Comparison of ENCODE assay signal across 10 cellular contexts in genomic region chr7:18357691-18358090, GRCh38.
DNase-seq lines count a peak whose midpoint lies in the region; ATAC-seq, FAIRE-seq and TF ChIP-seq lines count a peak whose summit lies in the region.
"Had no signal": no experiment of that assay in that cellular context is flagged by ENCODE, and none has a peak within 500 bp of the region (broad histone marks: within the 10 kb centered on the region; RNA-seq: fewer than 3 reads in every experiment).

No MANE protein-coding gene starts in this region.

- H3K9me3 ChIP-seq in DND-41 (ENCODE audit: insufficient read depth, low read length, severe bottlenecking), result no peaks in the 10 kb centered on the region
- no peaks in the 10 kb centered on the region for H3K9me3 ChIP-seq in spleen
- H3K9me3 ChIP-seq: right atrium auricular region had no signal

- no peaks in the 10 kb centered on the region; the same call in 1 of the 2 replicates for H3K4me1 ChIP-seq in DND-41 (ENCODE audit: insufficient read depth, low read length)
- peaks cover 5 to 45% (median 18%) of the 10 kb centered on the region in 6 donors for H3K4me1 ChIP-seq in spleen
- H3K4me1 ChIP-seq: right atrium auricular region had no signal

- intact Hi-C loops in spleen (cut with DNase I; ENCODE audit: low total_unique reads), result loop anchor here (10.0 kb wide), 1 partner anchor 307 kb away; no protein-coding TSS in a partner anchor

- no peak overlapping the region for H3K9ac ChIP-seq in DND-41 (ENCODE audit: low read depth, low read length)

- H3K36me3 ChIP-seq in DND-41 (ENCODE audit: insufficient read depth, low read length) (no peaks in the 10 kb centered on the region), spleen (no peaks in the 10 kb centered on the region)
- H3K36me3 ChIP-seq: right atrium auricular region had no signal

- TF ChIP-seq CTCF in DND-41 (IDR thresholded peaks at IDR 0.05; ENCODE audit: borderline replicate concordance, extremely low read depth, low read length, poor library complexity, severe bottlenecking) (no peak), spleen (IDR thresholded peaks at IDR 0.05 in 8 of 11, conservative IDR thresholded peaks at IDR 0.05 in 3 of 11) (peak in 1 of 11 experiments; percentile 6)

- no peaks in the 10 kb centered on the region for H3K36me3 Mint-ChIP-seq in activated naive CD8-positive, alpha-beta T cell treated with anti-CD3 and anti-CD28 coated beads, Interleukin-2, amount 50 U/mL, for 24 hours (ENCODE audit: low read depth)

- H3K4me3 Mint-ChIP-seq in activated naive CD8-positive, alpha-beta T cell treated with anti-CD3 and anti-CD28 coated beads, Interleukin-2, amount 50 U/mL, for 24 hours, result no peak overlapping the region

- DNase-seq in DND-41 (no peak), H54 (ENCODE audit: insufficient read length, low spot score) (peak; percentile 38), RKO (ENCODE audit: low spot score) (peak; percentile 58), iris pigment epithelial cell (ENCODE audit: low read depth) (peak; percentile 16), erythroblast (lab: John Stamatoyannopoulos, UW) (no peak), spleen (no peak)
- no peak for DNase-seq in activated naive CD8-positive, alpha-beta T cell treated with anti-CD3 and anti-CD28 coated beads, Interleukin-2, amount 50 U/mL, for 24 hours

- no peak overlapping the region for H3K27ac Mint-ChIP-seq in activated naive CD8-positive, alpha-beta T cell treated with anti-CD3 and anti-CD28 coated beads, Interleukin-2, amount 50 U/mL, for 24 hours

- H3K4me2 ChIP-seq in DND-41 (ENCODE audit: insufficient read depth, low read length), result no peak overlapping the region

- H3K27me3 ChIP-seq in DND-41 (ENCODE audit: insufficient read depth, low read length, poor library complexity), result no peaks in the 10 kb centered on the region
- H3K27me3 ChIP-seq in spleen (replicated peaks in 1 of 7), result no peaks in the 10 kb centered on the region
- H3K27me3 ChIP-seq: right atrium auricular region had no signal

- FAIRE-seq in H54 (lab: Jason Lieb, UNC), result peak; percentile 95
- FAIRE-seq: colon had no signal

- no peaks in the 10 kb centered on the region for H3K9me3 Mint-ChIP-seq in activated naive CD8-positive, alpha-beta T cell treated with anti-CD3 and anti-CD28 coated beads, Interleukin-2, amount 50 U/mL, for 24 hours

- 90 to 100% (median 95%) methylated on average over 1 of the region's 1 CpG for WGBS in spleen, 5 donors

- no peaks in the 10 kb centered on the region for H3K27me3 Mint-ChIP-seq in activated naive CD8-positive, alpha-beta T cell treated with anti-CD3 and anti-CD28 coated beads, Interleukin-2, amount 50 U/mL, for 24 hours

- H2AFZ ChIP-seq in DND-41 (ENCODE audit: low read depth, low read length), result no peak overlapping the region

- H3K4me3 ChIP-seq in DND-41 (ENCODE audit: low read depth in 1 of 2, low read length in 2 of 2) (no peak overlapping the region), spleen (no peak overlapping the region)
- H3K4me3 ChIP-seq: right atrium auricular region had no signal

- no peaks in the 10 kb centered on the region for H4K20me1 ChIP-seq in DND-41 (ENCODE audit: insufficient read depth, low read length)

- H3K79me2 ChIP-seq in DND-41 (ENCODE audit: insufficient read depth, low read length), result no peaks in the 10 kb centered on the region

- H3K27ac ChIP-seq in DND-41 (ENCODE audit: low read length), result no peak overlapping the region
- no peak overlapping the region for H3K27ac ChIP-seq in spleen
- H3K27ac ChIP-seq: right atrium auricular region had no signal

- peaks cover 4% of the 10 kb centered on the region for H3K4me1 Mint-ChIP-seq in activated naive CD8-positive, alpha-beta T cell treated with anti-CD3 and anti-CD28 coated beads, Interleukin-2, amount 50 U/mL, for 24 hours

- 0 out of 3 replicates have a peak, but pooled peaks have one; percentile 29 for ATAC-seq in DND-41 (ENCODE audit: insufficient read depth, low read depth)
- no peak for ATAC-seq in GM18858 (IDR thresholded peaks at IDR 0.05; ENCODE audit: unreplicated experiment)
- no peak for ATAC-seq in activated naive CD8-positive, alpha-beta T cell treated with anti-CD3 and anti-CD28 coated beads, Interleukin-2, amount 50 U/mL, for 24 hours

- TF ChIP-seq POLR2A in H54 (IDR thresholded peaks at IDR 0.05; ENCODE audit: low read depth, low read length), result no peak
- no peak for TF ChIP-seq POLR2A in erythroblast (IDR thresholded peaks at IDR 0.05; ENCODE audit: low read length)
- TF ChIP-seq POLR2A in spleen (IDR thresholded peaks at IDR 0.05), result no peak

Comparison
In these comparisons a context has a peak if more than half of its experiments do, and no peak if none do; other contexts are left out.
1. DNase-seq: peak in H54 (single experiment), RKO (single experiment) and iris pigment epithelial cell (single experiment); none in DND-41 (single experiment), activated naive CD8-positive, alpha-beta T cell treated with anti-CD3 and anti-CD28 coated beads, Interleukin-2, amount 50 U/mL, for 24 hours (single experiment), erythroblast (0 of 2) and spleen (single experiment).